12 cellular contexts compared by ENCODE assay signal in genomic region chr1:41799723-41800122, GRCh38.
A peak's percentile ranks its signal among the peaks of the same experiment; 100 is the strongest.
DNase-seq lines count a peak whose midpoint lies in the region; ATAC-seq and TF ChIP-seq lines count a peak whose summit lies in the region.
"Had no signal": no experiment of that assay in that cellular context is flagged by ENCODE, and none has a peak within 500 bp of the region (broad histone marks: within the 10 kb centered on the region; RNA-seq: fewer than 3 reads in every experiment).

No MANE protein-coding gene starts in this region.

- H3K27me3 Mint-ChIP-seq in activated CD8-positive, alpha-beta T cell treated with anti-CD3 and anti-CD28 coated beads for 36 hours: no peaks in the 10 kb centered on the region
- peaks cover 18% of the 10 kb centered on the region for H3K27me3 Mint-ChIP-seq in nephron (ENCODE audit: low read depth)
- peaks cover 8% of the 10 kb centered on the region for H3K27me3 Mint-ChIP-seq in Caco-2 (ENCODE audit: insufficient read depth, unreplicated experiment)

- intact Hi-C loops in activated CD8-positive, alpha-beta T cell treated with anti-CD3 and anti-CD28 coated beads for 36 hours (cut with micrococcal nuclease): loop anchor here (5.0 kb wide), 1 partner anchor 222 kb away; no protein-coding TSS in a partner anchor
- intact Hi-C loops in Caco-2 (cut with micrococcal nuclease; ENCODE audit: unreplicated experiment): no loop called here

- POLR2A ChIA-PET in activated CD8-positive, alpha-beta T cell treated with anti-CD3 and anti-CD28 coated beads for 36 hours (lab: Charles Lee): interaction anchor here (1.5 to 3.0 kb wide), 3 partner anchors 10 to 13 kb away, joined by 4 to 8 read pairs (median 6); no protein-coding TSS in a partner anchor
- POLR2A ChIA-PET in Caco-2 (lab: Charles Lee): no interaction called here

- CTCF ChIA-PET in activated CD8-positive, alpha-beta T cell treated with anti-CD3 and anti-CD28 coated beads for 36 hours (lab: Charles Lee): no interaction called here
- CTCF ChIA-PET in Caco-2 (lab: Charles Lee): no interaction called here

- H3K4me3 Mint-ChIP-seq in activated CD8-positive, alpha-beta T cell treated with anti-CD3 and anti-CD28 coated beads for 36 hours: no peak overlapping the region
- H3K4me3 Mint-ChIP-seq in nephron (no peak overlapping the region), Caco-2 (ENCODE audit: unreplicated experiment) (no peak overlapping the region)

- no peaks in the 10 kb centered on the region for H3K36me3 ChIP-seq in Caco-2 (ENCODE audit: control insufficient read depth, insufficient read depth, low read length)
- H3K36me3 ChIP-seq: SJSA1 had no signal

- H3K27ac Mint-ChIP-seq in activated CD8-positive, alpha-beta T cell treated with anti-CD3 and anti-CD28 coated beads for 36 hours: no peak overlapping the region
- H3K27ac Mint-ChIP-seq in nephron (peak overlapping the region in 2 of 3 experiments; percentile 24 to 60), Caco-2 (ENCODE audit: unreplicated experiment) (no peak overlapping the region)

- peaks cover 58% of the 10 kb centered on the region for H3K4me1 Mint-ChIP-seq in activated CD8-positive, alpha-beta T cell treated with anti-CD3 and anti-CD28 coated beads for 36 hours (ENCODE audit: low read depth)
- H3K4me1 Mint-ChIP-seq in nephron (peaks cover 27% of the 10 kb centered on the region), Caco-2 (ENCODE audit: low read depth, unreplicated experiment) (no peaks in the 10 kb centered on the region)

- ATAC-seq in activated CD8-positive, alpha-beta T cell treated with anti-CD3 and anti-CD28 coated beads for 36 hours: peak; percentile 68
- ATAC-seq in HG03521 (IDR thresholded peaks at IDR 0.05; ENCODE audit: unreplicated experiment): no peak

- no TSS peak for BruUV-seq in Caco-2 (replicated peaks; lab: Mats Ljungman, UMichigan)

- H3K36me3 Mint-ChIP-seq in activated CD8-positive, alpha-beta T cell treated with anti-CD3 and anti-CD28 coated beads for 36 hours (ENCODE audit: low read depth): peaks cover 6% of the 10 kb centered on the region
- H3K36me3 Mint-ChIP-seq in nephron (ENCODE audit: low read depth): no peaks in the 10 kb centered on the region
- H3K36me3 Mint-ChIP-seq in Caco-2 (ENCODE audit: insufficient read depth, unreplicated experiment): no peaks in the 10 kb centered on the region

- no peak for TF ChIP-seq CTCF in activated CD8-positive, alpha-beta T cell treated with anti-CD3 and anti-CD28 coated beads for 36 hours (IDR thresholded peaks at IDR 0.05)
- TF ChIP-seq CTCF in nephron (IDR thresholded peaks at IDR 0.05; ENCODE audit: unreplicated experiment in 3 of 3): no peak
- no peak for TF ChIP-seq CTCF in Caco-2 (IDR thresholded peaks at IDR 0.05; ENCODE audit: insufficient read depth in 1 of 2, low read depth in 1 of 2, low read length in 1 of 2, severe bottlenecking in 1 of 2, unreplicated experiment in 1 of 2)

- no peak overlapping the region for H3K4me3 ChIP-seq in Caco-2 (ENCODE audit: low read depth, low read length)
- H3K4me3 ChIP-seq: SJSA1 had no signal

- no peaks in the 10 kb centered on the region for H3K9me3 ChIP-seq in Caco-2
- H3K9me3 ChIP-seq: SJSA1 had no signal

- no peaks in the 10 kb centered on the region for H3K4me1 ChIP-seq in Caco-2
- H3K4me1 ChIP-seq: SJSA1 had no signal

- DNase-seq in activated CD4-positive, alpha-beta T cell treated with anti-CD3 and anti-CD28 coated beads for 48 hours: peak; percentile 36
- no peak for DNase-seq in activated CD4-positive, alpha-beta T cell treated with anti-CD3 and anti-CD28 coated beads, Interleukin-2, amount 50 U/mL, for 4 hours
- DNase-seq in HT1080 (ENCODE audit: low read depth) (peak; percentile 67), NCI-H1436 treated with DMSO at 0.1 percent for 48 hours (lab: John Stamatoyannopoulos, UW) (no peak), Caco-2 (no peak)
- DNase-seq in activated CD8-positive, alpha-beta T cell treated with anti-CD3 and anti-CD28 coated beads for 36 hours: peak; percentile 39
- DNase-seq: ACHN, KG1, NCI-H510A had no signal

- H3K9me3 Mint-ChIP-seq in activated CD8-positive, alpha-beta T cell treated with anti-CD3 and anti-CD28 coated beads for 36 hours: peaks cover 3% of the 10 kb centered on the region
- no peaks in the 10 kb centered on the region for H3K9me3 Mint-ChIP-seq in nephron
- H3K9me3 Mint-ChIP-seq in Caco-2 (ENCODE audit: unreplicated experiment): no peaks in the 10 kb centered on the region

- no peaks in the 10 kb centered on the region for H3K27me3 ChIP-seq in Caco-2 (replicated peaks; ENCODE audit: control insufficient read depth, insufficient read depth, low read length)
- H3K27me3 ChIP-seq: SJSA1 had no signal

Comparison
In these comparisons a context has a peak if more than half of its experiments do, and no peak if none do; other contexts are left out.
1. DNase-seq: peak in activated CD4-positive, alpha-beta T cell treated with anti-CD3 and anti-CD28 coated beads for 48 hours (single experiment), HT1080 (single experiment) and activated CD8-positive, alpha-beta T cell treated with anti-CD3 and anti-CD28 coated beads for 36 hours (single experiment); none in activated CD4-positive, alpha-beta T cell treated with anti-CD3 and anti-CD28 coated beads, Interleukin-2, amount 50 U/mL, for 4 hours (0 of 2), NCI-H1436 treated with DMSO at 0.1 percent for 48 hours (single experiment) and Caco-2 (0 of 2).
2. H3K27ac Mint-ChIP-seq: peak in nephron (2 of 3); none in activated CD8-positive, alpha-beta T cell treated with anti-CD3 and anti-CD28 coated beads for 36 hours (single experiment) and Caco-2 (single experiment).